In genomic region chr11:71526796-71527575, GRCh38 we compare ENCODE assay signal across 14 cellular contexts. TPM values are rescaled to one million over a fixed set of nuclear protein-coding genes. Genes with fewer than 3 reads are reported as not detected.
DNase-seq lines count a peak whose midpoint lies in the region; ATAC-seq and TF ChIP-seq lines count a peak whose summit lies in the region.
"Not testable (repeated sequence)": the region's sequence is repeated elsewhere in the genome, so short reads cannot be mapped to it uniquely, and the experiment has no call there.
"Had no signal": no experiment of that assay in that cellular context is flagged by ENCODE, and none has a peak within 500 bp of the region (broad histone marks: within the 10 kb centered on the region; RNA-seq: fewer than 3 reads in every experiment).

Gene KRTAP5-7, plus strand, starts transcription at chr11:71527267. Its CDS starts 34 bp downstream, at chr11:71527301.

- not testable (repeated sequence) for H3K36me3 ChIP-seq in BLaER1, right lobe of liver

- H3K4me1 ChIP-seq in BLaER1 (peaks cover 50% of the 10 kb centered on the region), right lobe of liver (peaks cover 0 to 26% (median 11%) of the 10 kb centered on the region in 4 donors)

- H3K9me3 ChIP-seq in BLaER1, right lobe of liver: not testable (repeated sequence)

- ATAC-seq in right lobe of liver, result peak; percentile 63 to 84 (median 76)
- not testable (repeated sequence) for ATAC-seq in sciatic nerve

- H3K4me1 Mint-ChIP-seq in activated T-cell treated with anti-CD3 and anti-CD28 coated beads, Interleukin-2, amount 50 U/mL, for 24 hours (ENCODE audit: low read depth), result not testable (repeated sequence)

- not testable (repeated sequence) for H3K27me3 ChIP-seq in BLaER1, right lobe of liver

- peak within 1 kb of the TSS; percentile 55 for H3K4me2 ChIP-seq in BLaER1

- not testable (repeated sequence) for H3K9ac ChIP-seq in BLaER1

- not testable (repeated sequence) for H3K4me3 Mint-ChIP-seq in activated T-cell treated with anti-CD3 and anti-CD28 coated beads, Interleukin-2, amount 50 U/mL, for 24 hours

- H3K9me3 Mint-ChIP-seq in activated T-cell treated with anti-CD3 and anti-CD28 coated beads, Interleukin-2, amount 50 U/mL, for 24 hours, result not testable (repeated sequence)

- H3K36me3 Mint-ChIP-seq in activated T-cell treated with anti-CD3 and anti-CD28 coated beads, Interleukin-2, amount 50 U/mL, for 24 hours (ENCODE audit: low read depth), result not testable (repeated sequence)

- H3K27me3 Mint-ChIP-seq in activated T-cell treated with anti-CD3 and anti-CD28 coated beads, Interleukin-2, amount 50 U/mL, for 24 hours, result peaks cover 14% of the 10 kb centered on the region

- DNase-seq in DMS53 treated with DMSO at 0.1 percent for 48 hours (lab: John Stamatoyannopoulos, UW; ENCODE audit: unreplicated experiment) (peak; percentile 15), NCI-H2029 treated with DMSO at 0.1 percent for 48 hours (lab: John Stamatoyannopoulos, UW) (peak; percentile 3), islet precursor cell (peak; percentile 16), right lobe of liver (peak in 2 of 3 donors; percentile 58 to 73), myocyte (ENCODE audit: low read depth) (peak; percentile 21), sciatic nerve (ENCODE audit: low spot score) (peak; percentile 38)
- DNase-seq in activated T-cell treated with anti-CD3 and anti-CD28 coated beads, Interleukin-2, amount 50 U/mL, for 24 hours, result peak; percentile 11

- 15% methylated on average over 4 of the region's 10 CpGs for WGBS in right lobe of liver (ENCODE audit: insufficient coverage, low coverage, low lambda C conversion rate, missing lambda C conversion rate)

- H4K20me1 ChIP-seq in BLaER1, result not testable (repeated sequence)

- not testable (repeated sequence) for TF ChIP-seq POLR2A in right lobe of liver (IDR thresholded peaks at IDR 0.05)

- intact Hi-C loops in right lobe of liver (cut with DNase I); sciatic nerve (cut with DNase I): not testable (repeated sequence)

- not testable (repeated sequence) for TF ChIP-seq CTCF in right lobe of liver (IDR thresholded peaks at IDR 0.05)

- not testable (repeated sequence) for H3K27ac ChIP-seq in BLaER1
- H3K27ac ChIP-seq in right lobe of liver, result peak within 1 kb of the TSS; percentile 72 to 79 (median 76)

- H3K4me3 ChIP-seq in BLaER1, right lobe of liver: not testable (repeated sequence)

- H3K27ac Mint-ChIP-seq in activated T-cell treated with anti-CD3 and anti-CD28 coated beads, Interleukin-2, amount 50 U/mL, for 24 hours, result not testable (repeated sequence)

RNA-seq across cellular contexts. Expression of gene KRTAP5-7, which starts in this region (rescaled TPM):
- total RNA-seq in right lobe of liver (1 to 10 TPM in 1 of 6 experiments, under 1 TPM in 3, not detected in 2; 0.18 to 3.9 (median 0.23) TPM), myocyte (not detected in 2 replicates), sciatic nerve (0.58 TPM)
- 0.05 TPM for polyA plus RNA-seq in myocyte (2012)
- total RNA-seq: Caco-2; CD8-positive, alpha-beta T cell; Daoy; H1; HT-29 had no signal
- polyA plus RNA-seq: CD14-positive monocyte, H1 had no signal

Comparison
In these comparisons a context has a peak if more than half of its experiments do, and no peak if none do; other contexts are left out.
1. Peak in DNase-seq in myocyte; RNA of the gene not detected or under 1 TPM.
2. Peak in DNase-seq in sciatic nerve; RNA of the gene not detected or under 1 TPM.
3. DNase-seq: peak in every context shown above with its lines; median percentile 66 in right lobe of liver; 38 in sciatic nerve; 21 in myocyte; 16 in islet precursor cell; 15 in DMS53 treated with DMSO at 0.1 percent for 48 hours; 11 in activated T-cell treated with anti-CD3 and anti-CD28 coated beads, Interleukin-2, amount 50 U/mL, for 24 hours; 3 in NCI-H2029 treated with DMSO at 0.1 percent for 48 hours.